In the genomic region with DNA sequence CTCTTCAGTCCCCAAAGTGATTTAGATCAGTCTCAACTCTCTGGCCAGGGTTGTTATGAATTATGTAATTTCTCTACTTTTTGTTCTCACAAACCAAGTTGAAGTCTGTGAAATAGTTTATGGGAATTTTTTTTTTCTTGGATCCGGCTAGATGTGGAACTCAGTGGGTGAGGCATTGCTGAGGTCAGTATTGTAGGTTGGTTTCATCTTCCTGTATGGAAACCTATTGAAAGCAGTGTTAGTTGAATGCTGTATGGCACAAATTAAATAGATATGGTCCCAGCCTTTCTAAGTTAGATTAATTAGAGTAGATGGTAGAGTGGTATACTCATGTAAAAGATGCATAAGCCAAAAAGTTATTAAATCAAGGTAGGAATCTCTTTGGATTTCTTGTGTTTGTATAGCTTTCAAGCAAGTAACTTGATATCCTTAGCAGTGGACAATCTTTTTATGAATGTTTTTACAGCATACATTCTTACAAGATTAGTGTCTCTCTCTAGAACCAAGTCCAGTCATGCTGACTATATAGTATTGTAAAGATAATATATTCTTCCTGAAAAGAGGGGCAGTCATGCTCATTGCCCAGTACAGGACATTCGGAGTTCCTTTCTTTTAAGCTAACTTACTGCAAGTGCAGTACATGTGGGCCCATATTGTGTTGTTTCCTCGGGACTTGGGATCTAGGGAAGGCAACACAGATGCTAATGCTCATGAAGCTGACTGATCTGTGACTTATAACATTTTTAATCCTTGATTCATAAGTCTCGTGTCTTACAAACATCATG, we compare ENCODE assay signal across 20 cellular contexts.
DNase-seq lines count a peak whose midpoint lies in the region; FAIRE-seq and TF ChIP-seq lines count a peak whose summit lies in the region.
"Had no signal": no experiment of that assay in that cellular context is flagged by ENCODE, and none has a peak within 500 bp of the region (broad histone marks: within the 10 kb centered on the region; RNA-seq: fewer than 3 reads in every experiment).

No MANE protein-coding gene starts in this region.

- H3K9me3 ChIP-seq in mesenchymal stem cell (ENCODE audit: control insufficient read depth, low read length), result no peaks in the 10 kb centered on the region
- H3K9me3 ChIP-seq: sigmoid colon had no signal

- no peak overlapping the region for H3K23ac ChIP-seq in mesenchymal stem cell (ENCODE audit: low read length in 2 of 2)

- H2BK12ac ChIP-seq in mesenchymal stem cell (ENCODE audit: low read length in 2 of 2), result no peak overlapping the region

- no peak overlapping the region for H2BK120ac ChIP-seq in mesenchymal stem cell (ENCODE audit: low read depth, low read length)

- H3K27me3 Mint-ChIP-seq in type B pancreatic cell, result no peaks in the 10 kb centered on the region
- H3K27me3 Mint-ChIP-seq: activated CD8-positive, alpha-beta T cell treated with anti-CD3 and anti-CD28 coated beads for 36 hours; activated naive CD8-positive, alpha-beta T cell; B cell; central memory CD8-positive, alpha-beta T cell; effector memory CD8-positive, alpha-beta T cell had no signal

- H3K27me3 ChIP-seq in bronchial epithelial cell (ENCODE audit: control insufficient read depth, insufficient read depth, low read length) (no peaks in the 10 kb centered on the region), mesenchymal stem cell (ENCODE audit: control insufficient read depth in 1 of 2, insufficient read depth in 1 of 2, low read length in 2 of 2) (no peaks in the 10 kb centered on the region)
- H3K27me3 ChIP-seq: Peyer's patch, sigmoid colon had no signal

- H3K36me3 Mint-ChIP-seq in type B pancreatic cell, result no peaks in the 10 kb centered on the region
- H3K36me3 Mint-ChIP-seq: activated naive CD8-positive, alpha-beta T cell had no signal

- no peak overlapping the region for H3K27ac Mint-ChIP-seq in type B pancreatic cell
- H3K27ac Mint-ChIP-seq: activated CD8-positive, alpha-beta T cell treated with anti-CD3 and anti-CD28 coated beads for 36 hours; activated naive CD8-positive, alpha-beta T cell; B cell; effector memory CD8-positive, alpha-beta T cell had no signal

- H3K4me1 Mint-ChIP-seq in type B pancreatic cell (ENCODE audit: unreplicated experiment), result peaks cover 5% of the 10 kb centered on the region
- H3K4me1 Mint-ChIP-seq: B cell; central memory CD8-positive, alpha-beta T cell had no signal

- H3K4ac ChIP-seq in mesenchymal stem cell (ENCODE audit: low read depth in 1 of 2, low read length in 2 of 2), result no peak overlapping the region

- no peak overlapping the region for H2BK15ac ChIP-seq in mesenchymal stem cell (ENCODE audit: low read depth, poor library complexity, severe bottlenecking)

- 91% methylated on average over 3 of the region's 4 CpGs for WGBS in mesenchymal stem cell

- no peak overlapping the region for H3K4me3 Mint-ChIP-seq in type B pancreatic cell
- H3K4me3 Mint-ChIP-seq: activated CD8-positive, alpha-beta T cell treated with anti-CD3 and anti-CD28 coated beads for 36 hours; activated naive CD8-positive, alpha-beta T cell; activated T-cell treated with anti-CD3 and anti-CD28 coated beads, Interleukin-2, amount 50 U/mL, for 4 hours; B cell; central memory CD8-positive, alpha-beta T cell; effector memory CD8-positive, alpha-beta T cell had no signal

- no peaks in the 10 kb centered on the region for H3K4me1 ChIP-seq in mesenchymal stem cell (ENCODE audit: control insufficient read depth, insufficient read depth, low read depth, low read length)
- H3K4me1 ChIP-seq: Peyer's patch, sigmoid colon had no signal

- H3K9ac ChIP-seq in mesenchymal stem cell (ENCODE audit: low read length), result no peak overlapping the region

- FAIRE-seq in D721Med (lab: Jason Lieb, UNC) (peak; percentile 67), bronchial epithelial cell (lab: Jason Lieb, UNC) (no peak)

- H3K4me3 ChIP-seq in bronchial epithelial cell (ENCODE audit: low read depth, low read length) (no peak overlapping the region), mesenchymal stem cell (ENCODE audit: insufficient read depth in 1 of 2, low read depth in 1 of 2, low read length in 2 of 2) (no peak overlapping the region)
- H3K4me3 ChIP-seq: Peyer's patch, sigmoid colon had no signal

- H3K4me2 ChIP-seq in mesenchymal stem cell (ENCODE audit: low read length, poor library complexity, severe bottlenecking), result no peak overlapping the region

- no peak for TF ChIP-seq CTCF in D721Med (IDR thresholded peaks at IDR 0.05; ENCODE audit: insufficient read depth, missing control alignments)
- no peak for TF ChIP-seq CTCF in bronchial epithelial cell (IDR thresholded peaks at IDR 0.05; ENCODE audit: insufficient read depth, low read length, severe bottlenecking)
- no peak for TF ChIP-seq CTCF in type B pancreatic cell (conservative IDR thresholded peaks at IDR 0.05)

- no peak overlapping the region for H3K27ac ChIP-seq in mesenchymal stem cell (ENCODE audit: low read length, poor library complexity, severe bottlenecking)
- H3K27ac ChIP-seq: Peyer's patch, sigmoid colon had no signal

- H2BK5ac ChIP-seq in mesenchymal stem cell (ENCODE audit: low read depth, low read length, poor library complexity, severe bottlenecking), result no peak overlapping the region

- H2AK5ac ChIP-seq in mesenchymal stem cell (ENCODE audit: low read length, severe bottlenecking), result no peak overlapping the region

- H3K36me3 ChIP-seq in bronchial epithelial cell (ENCODE audit: control insufficient read depth, insufficient read depth, low read length) (no peaks in the 10 kb centered on the region), mesenchymal stem cell (ENCODE audit: control insufficient read depth in 1 of 2, insufficient read depth in 2 of 2, low read depth in 1 of 2, low read length in 2 of 2) (no peaks in the 10 kb centered on the region)
- H3K36me3 ChIP-seq: Peyer's patch, sigmoid colon had no signal

- peak overlapping the region; percentile 60 for H4K8ac ChIP-seq in mesenchymal stem cell (ENCODE audit: low read length)

- H3K79me1 ChIP-seq in mesenchymal stem cell (replicated peaks; ENCODE audit: low read length, poor library complexity, severe bottlenecking), result no peaks in the 10 kb centered on the region

- H3K9me3 Mint-ChIP-seq in type B pancreatic cell, result no peaks in the 10 kb centered on the region

- no peak overlapping the region for H3K18ac ChIP-seq in mesenchymal stem cell (ENCODE audit: low read depth in 1 of 2, low read length in 2 of 2)

- DNase-seq in D721Med (ENCODE audit: insufficient read length, low spot score) (no peak), NCI-H226 (peak; percentile 49), bronchial epithelial cell (ENCODE audit: low read depth) (peak; percentile 83), mesenchymal stem cell (peak; percentile 13), type B pancreatic cell (ENCODE audit: extremely low spot score, unreplicated experiment) (no peak), NCI-H128 (lab: John Stamatoyannopoulos, UW; ENCODE audit: unreplicated experiment) (no peak)
- DNase-seq in activated CD4-positive, alpha-beta T cell treated with anti-CD3 and anti-CD28 coated beads, Interleukin-2, amount 50 U/mL, for 4 hours, result no peak
- no peak for DNase-seq in activated naive CD4-positive, alpha-beta T cell treated with anti-CD3 and anti-CD28 coated beads, Interleukin-2, amount 50 U/mL, for 16 hours
- DNase-seq: activated CD8-positive, alpha-beta T cell treated with anti-CD3 and anti-CD28 coated beads for 36 hours; activated T-cell treated with anti-CD3 and anti-CD28 coated beads, Interleukin-2, amount 50 U/mL, for 4 hours; effector memory CD8-positive, alpha-beta T cell; GF-D8; NCI-H1436; Peyer's patch; sigmoid colon; stimulated activated CD4-positive, alpha-beta T cell treated with anti-CD3 and anti-CD28 coated beads, Interleukin-4, amount 100 ng/mL, for 1 hour; T-helper 1 cell had no signal

- H2AFZ ChIP-seq in mesenchymal stem cell (ENCODE audit: low read depth, low read length), result no peak overlapping the region

- no peak overlapping the region for H3K14ac ChIP-seq in mesenchymal stem cell (ENCODE audit: low read length in 2 of 2)

- no peak overlapping the region for H4K91ac ChIP-seq in mesenchymal stem cell (ENCODE audit: low read length)

Comparison
In these comparisons a context has a peak if more than half of its experiments do, and no peak if none do; other contexts are left out.
1. DNase-seq: peak in NCI-H226 (single experiment), bronchial epithelial cell (single experiment) and mesenchymal stem cell (single experiment); none in D721Med (single experiment), type B pancreatic cell (single experiment), activated CD4-positive, alpha-beta T cell treated with anti-CD3 and anti-CD28 coated beads, Interleukin-2, amount 50 U/mL, for 4 hours (0 of 2), activated naive CD4-positive, alpha-beta T cell treated with anti-CD3 and anti-CD28 coated beads, Interleukin-2, amount 50 U/mL, for 16 hours (single experiment) and NCI-H128 (single experiment).